18 cellular contexts compared by ENCODE assay signal in the genomic region with DNA sequence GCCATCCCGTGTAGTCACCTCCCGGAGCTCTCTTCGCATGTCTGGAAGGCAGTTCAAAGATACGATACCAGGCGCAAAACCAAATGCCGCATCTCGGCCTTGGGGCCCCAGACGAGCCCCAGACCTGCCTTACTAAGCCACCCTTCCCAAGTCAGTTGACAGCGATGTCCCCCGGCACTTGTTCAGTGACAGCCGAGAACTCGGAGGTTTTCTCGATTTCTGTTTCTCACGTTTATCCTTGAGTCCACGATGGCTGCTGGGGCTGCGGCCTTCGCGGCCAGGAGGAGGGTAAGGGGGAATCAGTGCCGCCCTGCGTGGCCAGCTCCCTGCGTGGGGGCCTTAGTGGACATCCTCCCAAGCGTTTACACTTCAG. TPM values are rescaled to one million over a fixed set of nuclear protein-coding genes. Genes with fewer than 3 reads are reported as not detected.
DNase-seq lines count a peak whose midpoint lies in the region; ATAC-seq, FAIRE-seq and TF ChIP-seq lines count a peak whose summit lies in the region.
"Had no signal": no experiment of that assay in that cellular context is flagged by ENCODE, and none has a peak within 500 bp of the region (broad histone marks: within the 10 kb centered on the region; RNA-seq: fewer than 3 reads in every experiment).

No MANE protein-coding gene starts in this region.

- no peaks in the 10 kb centered on the region for H3K27me3 ChIP-seq in mammary epithelial cell (ENCODE audit: insufficient read depth, low read length)
- H3K27me3 ChIP-seq: uterus had no signal

- ATAC-seq in stimulated activated naive CD8-positive, alpha-beta T cell treated with anti-CD3 and anti-CD28 coated beads, Interleukin-15, amount 100 ng/mL, for 72 hours = no peak
- ATAC-seq: right cardiac atrium had no signal

- H3K4me1 Mint-ChIP-seq in stimulated activated naive CD8-positive, alpha-beta T cell treated with anti-CD3 and anti-CD28 coated beads, Interleukin-15, Interleukin-2, amounts not matched to agents 100 ng/mL and 50 ng/mL, for 24 hours (ENCODE audit: low read depth) = peaks cover 68% of the 10 kb centered on the region
- H3K4me1 Mint-ChIP-seq in stimulated activated naive CD8-positive, alpha-beta T cell treated with anti-CD3 and anti-CD28 coated beads, Interleukin-15, amount 100 ng/mL, for 72 hours = peaks cover 85% of the 10 kb centered on the region
- H3K4me1 Mint-ChIP-seq in nephron progenitor cell = peaks cover 20% of the 10 kb centered on the region

- peak overlapping the region; percentile 60 for H3K27ac Mint-ChIP-seq in stimulated activated naive CD8-positive, alpha-beta T cell treated with anti-CD3 and anti-CD28 coated beads, Interleukin-15, Interleukin-2, amounts not matched to agents 100 ng/mL and 50 ng/mL, for 24 hours
- peak overlapping the region in 1 of 2 donors; percentile 22 for H3K27ac Mint-ChIP-seq in stimulated activated naive CD8-positive, alpha-beta T cell treated with anti-CD3 and anti-CD28 coated beads, Interleukin-15, amount 100 ng/mL, for 72 hours
- peak overlapping the region; percentile 96 for H3K27ac Mint-ChIP-seq in nephron progenitor cell
- H3K27ac Mint-ChIP-seq: activated B cell treated with CpG ODN at 0.5 μM for 24 hours had no signal

- no peak overlapping the region for H2AFZ ChIP-seq in mammary epithelial cell (ENCODE audit: low read depth, low read length)

- H3K9me3 Mint-ChIP-seq in stimulated activated naive CD8-positive, alpha-beta T cell treated with anti-CD3 and anti-CD28 coated beads, Interleukin-15, Interleukin-2, amounts not matched to agents 100 ng/mL and 50 ng/mL, for 24 hours = no peaks in the 10 kb centered on the region
- no peaks in the 10 kb centered on the region for H3K9me3 Mint-ChIP-seq in stimulated activated naive CD8-positive, alpha-beta T cell treated with anti-CD3 and anti-CD28 coated beads, Interleukin-15, amount 100 ng/mL, for 72 hours
- peaks cover 4% of the 10 kb centered on the region for H3K9me3 Mint-ChIP-seq in nephron progenitor cell
- H3K9me3 Mint-ChIP-seq: activated B cell treated with CpG ODN at 0.5 μM for 24 hours had no signal

- peak overlapping the region; percentile 70 for H3K4me2 ChIP-seq in mammary epithelial cell (ENCODE audit: insufficient read depth, low read depth, low read length)

- H3K9ac ChIP-seq in mammary epithelial cell (ENCODE audit: insufficient read depth, low read length) = no peak overlapping the region

- no peak for TF ChIP-seq CTCF in mammary epithelial cell (conservative IDR thresholded peaks at IDR 0.05 in 1 of 2, IDR thresholded peaks at IDR 0.05 in 1 of 2; ENCODE audit: extremely low read depth in 1 of 2, insufficient read depth in 1 of 2, low read depth in 1 of 2, low read length in 2 of 2)
- TF ChIP-seq CTCF in nephron progenitor cell (IDR thresholded peaks at IDR 0.05) = no peak

- no peaks in the 10 kb centered on the region for H4K20me1 ChIP-seq in mammary epithelial cell (ENCODE audit: insufficient read depth, low read length)

- no peaks in the 10 kb centered on the region for H3K27me3 Mint-ChIP-seq in stimulated activated naive CD8-positive, alpha-beta T cell treated with anti-CD3 and anti-CD28 coated beads, Interleukin-15, Interleukin-2, amounts not matched to agents 100 ng/mL and 50 ng/mL, for 24 hours
- no peaks in the 10 kb centered on the region for H3K27me3 Mint-ChIP-seq in stimulated activated naive CD8-positive, alpha-beta T cell treated with anti-CD3 and anti-CD28 coated beads, Interleukin-15, amount 100 ng/mL, for 72 hours
- no peaks in the 10 kb centered on the region for H3K27me3 Mint-ChIP-seq in nephron progenitor cell (ENCODE audit: low read depth, poor library complexity)
- H3K27me3 Mint-ChIP-seq: activated B cell treated with CpG ODN at 0.5 μM for 24 hours had no signal

- H3K79me2 ChIP-seq in mammary epithelial cell (ENCODE audit: insufficient read depth, low read length) = peaks cover 98% of the 10 kb centered on the region

- in situ Hi-C loops in mammary epithelial cell (cut with MboI; ENCODE audit: low sequenced_read_pairs in 2 of 2) = loop anchor here in 1 of 2 donors (10.0 kb wide), 1 partner anchor 48 kb away; the partner anchor contains the start of gene UVSSA

- FAIRE-seq in GM12892 (lab: Jason Lieb, UNC) = no peak

- peaks cover 65% of the 10 kb centered on the region for H3K4me1 ChIP-seq in mammary epithelial cell (ENCODE audit: insufficient read depth, low read length)

- 14% methylated on average over 16 of the region's 22 CpGs for WGBS in mammary epithelial cell (ENCODE audit: low coverage, missing lambda C conversion rate)

- no peak for TF ChIP-seq POLR2A in GM12892 (IDR thresholded peaks at IDR 0.05; ENCODE audit: low read depth, low read length)

- intact Hi-C loops in mammary epithelial cell (cut with micrococcal nuclease) = no loop called here

- no peak overlapping the region for H3K4me3 Mint-ChIP-seq in stimulated activated naive CD8-positive, alpha-beta T cell treated with anti-CD3 and anti-CD28 coated beads, Interleukin-15, Interleukin-2, amounts not matched to agents 100 ng/mL and 50 ng/mL, for 24 hours
- no peak overlapping the region for H3K4me3 Mint-ChIP-seq in stimulated activated naive CD8-positive, alpha-beta T cell treated with anti-CD3 and anti-CD28 coated beads, Interleukin-15, amount 100 ng/mL, for 72 hours
- no peak overlapping the region for H3K4me3 Mint-ChIP-seq in nephron progenitor cell
- H3K4me3 Mint-ChIP-seq: activated B cell treated with CpG ODN at 0.5 μM for 24 hours had no signal

- H3K4me3 ChIP-seq in mammary epithelial cell (replicated peaks in 1 of 3; ENCODE audit: insufficient read depth in 1 of 3, low read depth in 2 of 3, low read length in 3 of 3) = peak overlapping the region in 2 of 3 experiments; percentile 8 to 32
- H3K4me3 ChIP-seq: uterus had no signal

- peaks cover 48% of the 10 kb centered on the region for H3K36me3 Mint-ChIP-seq in stimulated activated naive CD8-positive, alpha-beta T cell treated with anti-CD3 and anti-CD28 coated beads, Interleukin-15, Interleukin-2, amounts not matched to agents 100 ng/mL and 50 ng/mL, for 24 hours (ENCODE audit: low read depth)
- H3K36me3 Mint-ChIP-seq in nephron progenitor cell (ENCODE audit: low read depth) = peaks cover 41% of the 10 kb centered on the region

- H3K27ac ChIP-seq in mammary epithelial cell (ENCODE audit: insufficient read depth, low read depth, low read length) = peak overlapping the region; percentile 59
- H3K27ac ChIP-seq: uterus had no signal

- H3K36me3 ChIP-seq in mammary epithelial cell (ENCODE audit: insufficient read depth, low read length) = peaks cover 22% of the 10 kb centered on the region
- H3K36me3 ChIP-seq: uterus had no signal

- no peak for DNase-seq in stimulated activated naive CD8-positive, alpha-beta T cell treated with anti-CD3 and anti-CD28 coated beads, Interleukin-15, amount 100 ng/mL, for 72 hours
- DNase-seq in mammary epithelial cell (no peak), nephron progenitor cell (no peak), GM12892 (ENCODE audit: insufficient read length) (no peak), T-helper 9 cell (no peak), HUDEP-2 (lab: John Stamatoyannopoulos, UW; ENCODE audit: unreplicated experiment in 76 of 76) (no peak), NOMO-1 treated with dmso at 0.1 percent for 144 hours (lab: John Stamatoyannopoulos, UW; ENCODE audit: unreplicated experiment) (no peak)
- DNase-seq: activated B cell treated with CpG ODN at 0.5 μM for 24 hours; COR-L47; islet precursor cell; midbrain; NCI-H2029; NCI-H446; nucleus accumbens; stimulated activated CD4-positive, alpha-beta T cell treated with anti-CD3 and anti-CD28 coated beads, Interleukin-1b, Interleukin-23, amount 100 ng/mL, for 48 hours; uterus had no signal

- CTCF ChIA-PET in mammary epithelial cell (lab: Charles Lee; ENCODE audit: low non-redundant PET) = no interaction called here

- BruUV-seq in mammary epithelial cell (replicated peaks; lab: Mats Ljungman, UMichigan) = no TSS peak

- dilution Hi-C loops in mammary epithelial cell (cut with HindIII; ENCODE audit: low sequenced_read_pairs) = no loop called here

- H3K9me3 ChIP-seq in mammary epithelial cell (replicated peaks; ENCODE audit: insufficient read depth, low read length) = no peaks in the 10 kb centered on the region
- H3K9me3 ChIP-seq: uterus had no signal

RNA-seq across cellular contexts. Expression of gene MAEA, which starts 7.3 kb away (rescaled TPM):
- total RNA-seq in mammary epithelial cell = 100 to 1,000 TPM in 1 of 2 donors, 10 to 100 TPM in 1; 80.4 to 109 TPM
- polyA plus RNA-seq in mammary epithelial cell = 120 TPM
- polyA minus RNA-seq in mammary epithelial cell = 86.1 TPM
- 19.6 TPM for polyA plus RNA-seq in GM12892 (2012; ENCODE audit: missing spikeins)

RNA-seq across cellular contexts. Expression of gene CTBP1, which starts 48.1 kb away (rescaled TPM):
- 100 to 1,000 TPM; 127 to 237 TPM for total RNA-seq in mammary epithelial cell
- 83.3 TPM for polyA plus RNA-seq in mammary epithelial cell
- polyA minus RNA-seq in mammary epithelial cell = 32.7 TPM
- polyA plus RNA-seq in GM12892 (2012; ENCODE audit: missing spikeins) = 45.7 TPM

RNA-seq across cellular contexts. Expression of gene UVSSA, which starts 50.0 kb away (rescaled TPM):
- 10 to 100 TPM; 11.8 to 33.2 TPM for total RNA-seq in mammary epithelial cell
- 6.2 TPM for polyA plus RNA-seq in mammary epithelial cell
- polyA minus RNA-seq in mammary epithelial cell = 5.6 TPM
- polyA plus RNA-seq in GM12892 (2012; ENCODE audit: missing spikeins) = 12.7 TPM
